14 cellular contexts compared by ENCODE assay signal in the genomic region with DNA sequence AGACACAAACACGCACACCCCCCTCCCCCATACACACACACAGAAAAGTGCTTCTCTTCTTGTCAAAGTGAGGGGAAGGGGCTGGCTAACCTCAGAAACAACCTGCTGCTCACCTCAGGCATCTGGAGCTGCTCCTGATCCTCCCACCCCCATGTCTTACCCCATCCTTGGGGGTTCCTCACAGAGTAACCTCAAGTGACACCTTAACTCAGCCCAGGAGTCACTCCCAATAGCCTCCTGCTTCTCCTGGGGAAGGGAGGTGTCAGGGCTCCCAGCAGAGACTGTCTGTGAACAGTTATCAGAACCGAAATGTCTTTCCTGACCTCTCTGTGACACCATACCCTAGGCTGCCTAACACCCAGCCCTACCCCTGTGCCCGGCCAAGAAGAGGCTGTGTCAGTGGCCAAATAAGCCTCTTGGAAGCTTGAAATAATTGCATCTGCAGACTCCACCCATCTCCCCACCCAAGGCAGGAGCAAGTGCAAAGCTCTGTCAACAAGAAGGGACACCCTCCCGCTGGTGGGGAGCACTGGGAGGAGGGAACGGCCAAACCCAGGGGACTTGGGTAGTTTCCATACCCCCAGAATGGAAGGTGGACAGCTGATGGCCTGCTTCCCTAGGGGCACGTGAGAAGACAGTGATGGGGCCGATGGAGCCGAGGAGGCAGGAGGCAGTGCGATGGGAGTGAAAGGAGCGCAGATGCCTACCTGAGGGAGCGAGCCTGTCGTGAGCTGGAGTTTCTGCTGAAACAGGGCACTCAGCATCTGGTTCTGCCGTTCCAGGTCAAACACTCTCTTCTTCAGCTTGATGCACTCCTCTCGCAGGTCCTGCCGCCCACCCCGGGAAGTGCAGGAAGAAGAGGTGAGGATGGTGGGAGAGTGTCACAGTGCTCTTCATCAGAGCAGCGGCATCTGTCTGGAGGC.
"Had no signal": no experiment of that assay in that cellular context is flagged by ENCODE, and none has a peak within 500 bp of the region (broad histone marks: within the 10 kb centered on the region; RNA-seq: fewer than 3 reads in every experiment).

No MANE protein-coding gene starts in this region.

- H3K9me3 ChIP-seq: ovary, spleen had no signal

- H3K9me3 Mint-ChIP-seq: activated B cell treated with CpG ODN at 0.5 μM for 24 hours; activated CD4-positive, alpha-beta T cell treated with anti-CD3 and anti-CD28 coated beads, Interleukin-2, amount 10 ng/mL, durations not matched to agents 7 days and 5 days; activated naive CD4-positive, alpha-beta T cell treated with anti-CD3 and anti-CD28 coated beads for 36 hours; activated T-helper 17 cell treated with anti-CD3 and anti-CD28 coated beads, Interleukin-2, amount 50 U/mL, for 72 hours; dendritic cell treated with granulocyte-macrophage colony-stimulating factor and Interleukin-4, amounts not matched to agents 40 ng/mL and 50 ng/mL, for 4 days; nephron progenitor cell; stimulated activated naive B cell treated with anti-CD40 and anti-IgM and Interleukin-4, amounts not matched to agents 10 μg/mL and 1 μg/mL and 100 μg/mL, for 72 hours had no signal

- H3K27ac ChIP-seq: ovary, spleen had no signal

- H3K4me3 ChIP-seq: ovary, spleen had no signal

- H3K27me3 Mint-ChIP-seq: activated B cell treated with CpG ODN at 0.5 μM for 24 hours; activated CD4-positive, alpha-beta T cell treated with anti-CD3 and anti-CD28 coated beads, Interleukin-2, amount 10 ng/mL, durations not matched to agents 7 days and 5 days; activated T-helper 17 cell treated with anti-CD3 and anti-CD28 coated beads, Interleukin-2, amount 50 U/mL, for 72 hours; dendritic cell treated with granulocyte-macrophage colony-stimulating factor and Interleukin-4, amounts not matched to agents 40 ng/mL and 50 ng/mL, for 4 days; stimulated activated naive B cell treated with anti-CD40 and anti-IgM and Interleukin-4, amounts not matched to agents 10 μg/mL and 1 μg/mL and 100 μg/mL, for 72 hours had no signal

- H3K4me1 Mint-ChIP-seq: activated B cell treated with CpG ODN at 0.5 μM for 24 hours; activated CD4-positive, alpha-beta T cell treated with anti-CD3 and anti-CD28 coated beads, Interleukin-2, amount 10 ng/mL, durations not matched to agents 7 days and 5 days; activated T-helper 17 cell treated with anti-CD3 and anti-CD28 coated beads, Interleukin-2, amount 50 U/mL, for 72 hours; stimulated activated naive B cell treated with anti-CD40 and anti-IgM and Interleukin-4, amounts not matched to agents 10 μg/mL and 1 μg/mL and 100 μg/mL, for 72 hours had no signal

- H3K4me3 Mint-ChIP-seq: activated B cell treated with CpG ODN at 0.5 μM for 24 hours; activated CD4-positive, alpha-beta T cell treated with anti-CD3 and anti-CD28 coated beads, Interleukin-2, amount 10 ng/mL, durations not matched to agents 7 days and 5 days; activated naive CD4-positive, alpha-beta T cell treated with anti-CD3 and anti-CD28 coated beads for 36 hours; activated T-helper 17 cell treated with anti-CD3 and anti-CD28 coated beads, Interleukin-2, amount 50 U/mL, for 72 hours; dendritic cell treated with granulocyte-macrophage colony-stimulating factor and Interleukin-4, amounts not matched to agents 40 ng/mL and 50 ng/mL, for 4 days; nephron progenitor cell; stimulated activated naive B cell treated with anti-CD40 and anti-IgM and Interleukin-4, amounts not matched to agents 10 μg/mL and 1 μg/mL and 100 μg/mL, for 72 hours had no signal

- ATAC-seq: activated T-helper 17 cell treated with anti-CD3 and anti-CD28 coated beads, Interleukin-2, amount 50 U/mL, for 72 hours; stimulated activated naive B cell treated with anti-CD40 and anti-IgM and Interleukin-4, amounts not matched to agents 10 μg/mL and 1 μg/mL and 100 μg/mL, for 72 hours had no signal

- H3K27ac Mint-ChIP-seq: activated B cell treated with CpG ODN at 0.5 μM for 24 hours; activated CD4-positive, alpha-beta T cell treated with anti-CD3 and anti-CD28 coated beads, Interleukin-2, amount 10 ng/mL, durations not matched to agents 7 days and 5 days; activated naive CD4-positive, alpha-beta T cell treated with anti-CD3 and anti-CD28 coated beads for 36 hours; activated T-helper 17 cell treated with anti-CD3 and anti-CD28 coated beads, Interleukin-2, amount 50 U/mL, for 72 hours; dendritic cell treated with granulocyte-macrophage colony-stimulating factor and Interleukin-4, amounts not matched to agents 40 ng/mL and 50 ng/mL, for 4 days; nephron progenitor cell; stimulated activated naive B cell treated with anti-CD40 and anti-IgM and Interleukin-4, amounts not matched to agents 10 μg/mL and 1 μg/mL and 100 μg/mL, for 72 hours had no signal

- DNase-seq: activated B cell treated with CpG ODN at 0.5 μM for 24 hours; activated CD4-positive, alpha-beta T cell treated with anti-CD3 and anti-CD28 coated beads, Interleukin-2, amount 10 ng/mL, durations not matched to agents 7 days and 5 days; activated naive CD4-positive, alpha-beta T cell treated with anti-CD3 and anti-CD28 coated beads for 36 hours; activated T-cell treated with anti-CD3 and anti-CD28 coated beads for 4 hours; erythroblast; nephron progenitor cell; spleen; stimulated activated CD4-positive, alpha-beta T cell treated with anti-CD3 and anti-CD28 coated beads, Interleukin-1b, Interleukin-23, amount 100 ng/mL, for 48 hours; stimulated activated naive B cell treated with anti-CD40 and anti-IgM and Interleukin-4, amounts not matched to agents 10 μg/mL and 1 μg/mL and 100 μg/mL, for 72 hours; substantia nigra; T-helper 2 cell had no signal

- H3K27me3 ChIP-seq: ovary, spleen had no signal

- H3K36me3 ChIP-seq: ovary had no signal
